ENCODE assay signal across 14 cellular contexts in genomic region chr3:130516645-130517512, GRCh38. TPM values are rescaled to one million over a fixed set of nuclear protein-coding genes. Genes with fewer than 3 reads are reported as not detected.
DNase-seq lines count a peak whose midpoint lies in the region; ATAC-seq and TF ChIP-seq lines count a peak whose summit lies in the region.
"Had no signal": no experiment of that assay in that cellular context is flagged by ENCODE, and none has a peak within 500 bp of the region (broad histone marks: within the 10 kb centered on the region; RNA-seq: fewer than 3 reads in every experiment).

A gene with protein sequence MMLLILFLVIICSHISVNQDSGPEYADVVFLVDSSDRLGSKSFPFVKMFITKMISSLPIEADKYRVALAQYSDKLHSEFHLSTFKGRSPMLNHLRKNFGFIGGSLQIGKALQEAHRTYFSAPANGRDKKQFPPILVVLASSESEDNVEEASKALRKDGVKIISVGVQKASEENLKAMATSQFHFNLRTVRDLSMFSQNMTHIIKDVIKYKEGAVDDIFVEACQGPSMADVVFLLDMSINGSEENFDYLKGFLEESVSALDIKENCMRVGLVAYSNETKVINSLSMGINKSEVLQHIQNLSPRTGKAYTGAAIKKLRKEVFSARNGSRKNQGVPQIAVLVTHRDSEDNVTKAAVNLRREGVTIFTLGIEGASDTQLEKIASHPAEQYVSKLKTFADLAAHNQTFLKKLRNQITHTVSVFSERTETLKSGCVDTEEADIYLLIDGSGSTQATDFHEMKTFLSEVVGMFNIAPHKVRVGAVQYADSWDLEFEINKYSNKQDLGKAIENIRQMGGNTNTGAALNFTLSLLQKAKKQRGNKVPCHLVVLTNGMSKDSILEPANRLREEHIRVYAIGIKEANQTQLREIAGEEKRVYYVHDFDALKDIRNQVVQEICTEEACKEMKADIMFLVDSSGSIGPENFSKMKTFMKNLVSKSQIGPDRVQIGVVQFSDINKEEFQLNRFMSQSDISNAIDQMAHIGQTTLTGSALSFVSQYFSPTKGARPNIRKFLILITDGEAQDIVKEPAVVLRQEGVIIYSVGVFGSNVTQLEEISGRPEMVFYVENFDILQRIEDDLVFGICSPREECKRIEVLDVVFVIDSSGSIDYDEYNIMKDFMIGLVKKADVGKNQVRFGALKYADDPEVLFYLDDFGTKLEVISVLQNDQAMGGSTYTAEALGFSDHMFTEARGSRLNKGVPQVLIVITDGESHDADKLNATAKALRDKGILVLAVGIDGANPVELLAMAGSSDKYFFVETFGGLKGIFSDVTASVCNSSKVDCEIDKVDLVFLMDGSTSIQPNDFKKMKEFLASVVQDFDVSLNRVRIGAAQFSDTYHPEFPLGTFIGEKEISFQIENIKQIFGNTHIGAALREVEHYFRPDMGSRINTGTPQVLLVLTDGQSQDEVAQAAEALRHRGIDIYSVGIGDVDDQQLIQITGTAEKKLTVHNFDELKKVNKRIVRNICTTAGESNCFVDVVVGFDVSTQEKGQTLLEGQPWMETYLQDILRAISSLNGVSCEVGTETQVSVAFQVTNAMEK (N-terminal part only) (plus strand): TSS chr3:130517177. CDS start chr3:130560365, 43,188 bp downstream.

- H3K9me3 ChIP-seq in GM23248 (ENCODE audit: low read depth): no peaks in the 10 kb centered on the region
- H3K9me3 ChIP-seq in ascending aorta: no peaks in the 10 kb centered on the region
- no peaks in the 10 kb centered on the region for H3K9me3 ChIP-seq in right cardiac atrium (ENCODE audit: control insufficient read depth, low read length)
- H3K9me3 ChIP-seq in trophoblast cell (ENCODE audit: insufficient read depth, low read depth, low read length): no peaks in the 10 kb centered on the region
- no peaks in the 10 kb centered on the region for H3K9me3 ChIP-seq in A673 (ENCODE audit: low read depth, low read length, poor library complexity, severe bottlenecking)
- H3K9me3 ChIP-seq: colonic mucosa had no signal

- CTCF ChIA-PET in RWPE1 (lab: Yijun Ruan, JAX): no interaction called here
- CTCF ChIA-PET in A673 (lab: Charles Lee): no interaction called here

- no peaks in the 10 kb centered on the region for H3F3A ChIP-seq in GM23248 (ENCODE audit: insufficient read depth)

- H2BK120ac ChIP-seq in trophoblast cell (ENCODE audit: insufficient read depth, low read length, poor library complexity): peak within 1 kb of the TSS; percentile 6

- 4 to 5% methylated on average over 33 to 57 of the region's 58 CpGs for whole genome bisulfite sequencing in GM23248 (ENCODE audit: low coverage in 1 of 2, low lambda C conversion rate in 2 of 2, missing lambda C conversion rate in 2 of 2), 2 experiments
- WGBS in right cardiac atrium: 2% methylated on average over 58 of the region's 58 CpGs
- no CpG with 5 or more reads among the region's 58 CpGs for WGBS in trophoblast cell (ENCODE audit: extremely low coverage, insufficient coverage, insufficient read length)

- no peaks in the 10 kb centered on the region for H3K36me3 ChIP-seq in GM23248 (ENCODE audit: low read depth)
- no peaks in the 10 kb centered on the region for H3K36me3 ChIP-seq in ascending aorta
- H3K36me3 ChIP-seq in trophoblast cell (ENCODE audit: control insufficient read depth in 1 of 2, insufficient read depth in 2 of 2, low read length in 2 of 2): no peaks in the 10 kb centered on the region
- no peaks in the 10 kb centered on the region for H3K36me3 ChIP-seq in A673 (ENCODE audit: insufficient read depth, low read length, poor library complexity, severe bottlenecking)
- H3K36me3 ChIP-seq: colonic mucosa had no signal

- H4K8ac ChIP-seq in trophoblast cell (ENCODE audit: low read depth, low read length): peak within 1 kb of the TSS; percentile 17

- no peak within 1 kb of the TSS for H2BK5ac ChIP-seq in trophoblast cell (ENCODE audit: low read depth, low read length, poor library complexity)

- H3K9me2 ChIP-seq in GM23248 (ENCODE audit: insufficient read depth): no peaks in the 10 kb centered on the region

- H3K18ac ChIP-seq in trophoblast cell (ENCODE audit: low read length): no peak within 1 kb of the TSS

- peak; percentile 66 to 75 for ATAC-seq in right cardiac atrium
- no peak for ATAC-seq in HG03571 (IDR thresholded peaks at IDR 0.05; ENCODE audit: unreplicated experiment)
- ATAC-seq: CD8-positive, alpha-beta T cell had no signal

- peak within 1 kb of the TSS; percentile 54 for H3K4me3 ChIP-seq in GM23248
- peak within 1 kb of the TSS; percentile 12 to 42 for H3K4me3 ChIP-seq in ascending aorta
- H3K4me3 ChIP-seq in right cardiac atrium (ENCODE audit: low read length): peak within 1 kb of the TSS; percentile 38
- H3K4me3 ChIP-seq in trophoblast cell (ENCODE audit: low read depth, low read length): peak within 1 kb of the TSS; percentile 74
- no peak within 1 kb of the TSS for H3K4me3 ChIP-seq in A673 (ENCODE audit: low read depth, low read length, poor library complexity, severe bottlenecking)
- H3K4me3 ChIP-seq: colonic mucosa had no signal

- in situ Hi-C loops in GM23248 (cut with MboI): no loop called here

- H2AFZ ChIP-seq in GM23248 (peak within 1 kb of the TSS; percentile 54), trophoblast cell (ENCODE audit: insufficient read depth, low read length, poor library complexity) (peak within 1 kb of the TSS; percentile 69)

- BruUV-seq in A673 (replicated peaks; lab: Mats Ljungman, UMichigan): no TSS peak

- H4K91ac ChIP-seq in trophoblast cell (ENCODE audit: low read depth, low read length): no peak within 1 kb of the TSS

- no peaks in the 10 kb centered on the region for H4K20me1 ChIP-seq in GM23248 (ENCODE audit: insufficient read depth)

- intact Hi-C loops in ascending aorta (cut with DNase I) (no loop called here), right cardiac atrium (cut with DNase I) (no loop called here), A673 (cut with micrococcal nuclease; ENCODE audit: unreplicated experiment) (no loop called here)

- H2AK5ac ChIP-seq in trophoblast cell (ENCODE audit: low read length): no peak within 1 kb of the TSS

- H3K27ac ChIP-seq in GM23248 (no peak within 1 kb of the TSS), ascending aorta (no peak within 1 kb of the TSS), right cardiac atrium (ENCODE audit: low read length) (no peak within 1 kb of the TSS), trophoblast cell (ENCODE audit: low read depth, low read length) (no peak within 1 kb of the TSS), RWPE1 (no peak within 1 kb of the TSS), A673 (ENCODE audit: low read depth, low read length, poor library complexity, severe bottlenecking) (no peak within 1 kb of the TSS)
- H3K27ac ChIP-seq: colonic mucosa had no signal

- H3K4me1 ChIP-seq in GM23248 (ENCODE audit: insufficient read depth) (no peaks in the 10 kb centered on the region), ascending aorta (no peaks in the 10 kb centered on the region), right cardiac atrium (ENCODE audit: control insufficient read depth, insufficient read depth, low read length) (no peaks in the 10 kb centered on the region), trophoblast cell (ENCODE audit: control insufficient read depth in 1 of 2, insufficient read depth in 2 of 2, low read length in 2 of 2) (peaks cover 2% of the 10 kb centered on the region in 2 experiments), A673 (ENCODE audit: insufficient read depth, low read length, poor library complexity, severe bottlenecking) (no peaks in the 10 kb centered on the region)
- H3K4me1 ChIP-seq: colonic mucosa had no signal

- H3K4ac ChIP-seq in trophoblast cell (ENCODE audit: low read depth, low read length): no peak within 1 kb of the TSS

- no peak within 1 kb of the TSS for H2BK12ac ChIP-seq in trophoblast cell (ENCODE audit: low read length)

- no peak within 1 kb of the TSS for H4K12ac ChIP-seq in trophoblast cell (ENCODE audit: low read depth, low read length)

- H3K4me2 ChIP-seq in GM23248 (ENCODE audit: unreplicated experiment) (peak within 1 kb of the TSS; percentile 68), trophoblast cell (ENCODE audit: low read length) (peak within 1 kb of the TSS; percentile 76)

- H3K27me3 ChIP-seq in GM23248 (replicated peaks; ENCODE audit: insufficient read depth) (peaks cover 8% of the 10 kb centered on the region; the same call in 1 of the 2 replicates), ascending aorta (no peaks in the 10 kb centered on the region), right cardiac atrium (ENCODE audit: control insufficient read depth, insufficient read depth) (no peaks in the 10 kb centered on the region), trophoblast cell (ENCODE audit: insufficient read depth, low read length) (peaks cover 4% of the 10 kb centered on the region), A673 (replicated peaks; ENCODE audit: insufficient read depth, low read depth, low read length, poor library complexity) (peaks cover 84% of the 10 kb centered on the region)

- POLR2A ChIA-PET in RWPE1 (lab: Yijun Ruan, JAX; ENCODE audit: low non-redundant PET): no interaction called here
- POLR2A ChIA-PET in A673 (lab: Charles Lee; ENCODE audit: low non-redundant PET): no interaction called here

- peaks cover 2% of the 10 kb centered on the region for H3K79me1 ChIP-seq in trophoblast cell (ENCODE audit: low read length)

- H3K23ac ChIP-seq in trophoblast cell (ENCODE audit: low read length): no peak within 1 kb of the TSS

- no peak within 1 kb of the TSS for H3K14ac ChIP-seq in trophoblast cell (ENCODE audit: low read length)

- H3K9ac ChIP-seq in GM23248 (no peak within 1 kb of the TSS), trophoblast cell (ENCODE audit: low read length) (no peak within 1 kb of the TSS)

- DNase-seq in GM23248: peak; percentile 39
- DNase-seq in ascending aorta (ENCODE audit: low spot score in 2 of 2): no peak
- peak; percentile 13 to 54 (median 52) for DNase-seq in right cardiac atrium
- DNase-seq in trophoblast cell: no peak
- no peak for DNase-seq in RWPE1 (ENCODE audit: low spot score)
- DNase-seq in SW 1271 (lab: John Stamatoyannopoulos, UW): no peak
- no peak for DNase-seq in A673 (ENCODE audit: low spot score)
- DNase-seq: CD8-positive, alpha-beta T cell; colonic mucosa; hippocampal formation; NCI-H187 treated with DMSO at 0.1 percent for 48 hours; occipital lobe had no signal

- H3K79me2 ChIP-seq in GM23248 (ENCODE audit: insufficient read depth) (no peaks in the 10 kb centered on the region), trophoblast cell (ENCODE audit: control insufficient read depth, insufficient read depth, low read length, poor library complexity) (no peaks in the 10 kb centered on the region)

- TF ChIP-seq CTCF in ascending aorta (IDR thresholded peaks at IDR 0.05): no peak
- TF ChIP-seq CTCF in RWPE1 (conservative IDR thresholded peaks at IDR 0.05; ENCODE audit: low read depth): no peak
- TF ChIP-seq CTCF in A673 (conservative IDR thresholded peaks at IDR 0.05; ENCODE audit: low read depth, low read length): no peak

RNA-seq across cellular contexts. Expression of the gene that starts here (rescaled TPM):
- not detected in 2 replicates for total RNA-seq in GM23248 (2014; rRNA removed; shearing (Covaris generic))
- polyA plus RNA-seq in GM23248 (2016; fragmentation: Nextera tagmentation; extraction: Ambion mirVana) (0.08 TPM in 1 of 2 replicates, not detected in the other), right cardiac atrium (3.0 TPM)
- total RNA-seq in ascending aorta (not detected), right cardiac atrium (1 to 10 TPM; 3.4 to 5.7 (median 4.2) TPM), A673 (2021) (not detected in 2 replicates)
- 2.5 and 2.7 TPM in 2 replicates for polyA plus RNA-seq in trophoblast cell (2013)
- total RNA-seq: CD8-positive, alpha-beta T cell; colonic mucosa; OCI-LY7 had no signal

Comparison
In these comparisons a context has a peak if more than half of its experiments do, and no peak if none do; other contexts are left out.
1. Peak in DNase-seq, H3K4me3 ChIP-seq and H3K4me2 ChIP-seq in GM23248; RNA of the gene not detected or under 1 TPM.
2. DNase-seq: peak in right cardiac atrium (3 of 3); none in ascending aorta (0 of 2), trophoblast cell (0 of 2), RWPE1 (single experiment), SW 1271 (0 of 2) and A673 (single experiment).